12 cellular contexts compared by ENCODE assay signal in genomic region chr6:90351696-90352095, GRCh38. TPM values are rescaled to one million over a fixed set of nuclear protein-coding genes. Genes with fewer than 3 reads are reported as not detected.
DNase-seq lines count a peak whose midpoint lies in the region; ATAC-seq, FAIRE-seq and TF ChIP-seq lines count a peak whose summit lies in the region.
"Had no signal": no experiment of that assay in that cellular context is flagged by ENCODE, and none has a peak within 500 bp of the region (broad histone marks: within the 10 kb centered on the region; RNA-seq: fewer than 3 reads in every experiment).

No MANE protein-coding gene starts in this region.

- peak overlapping the region; percentile 75 for H3K27ac Mint-ChIP-seq in activated B cell treated with CpG ODN at 0.5 μM for 24 hours

- no peak for TF ChIP-seq CTCF in activated B cell treated with CpG ODN at 0.5 μM for 24 hours (IDR thresholded peaks at IDR 0.05)

- DNase-seq in stimulated activated CD4-positive, alpha-beta T cell treated with anti-CD3 and anti-CD28 coated beads, Interleukin-4, amount 100 ng/mL, for 24 hours, result peak; percentile 33
- no peak for DNase-seq in stimulated activated CD4-positive, alpha-beta T cell treated with anti-CD3 and anti-CD28 coated beads, Interleukin-2, amount 100 ng/mL, for 24 hours
- no peak for DNase-seq in activated B cell treated with CpG ODN at 0.5 μM for 24 hours
- DNase-seq in fibroblast of the conjunctiva (ENCODE audit: low read depth), result peak; percentile 50
- DNase-seq in NCI-H524 treated with DMSO at 0.1 percent for 48 hours (lab: John Stamatoyannopoulos, UW), result no peak
- DNase-seq in GM12891 (ENCODE audit: insufficient read length, low spot score), result no peak
- DNase-seq: activated naive CD4-positive, alpha-beta T cell; dorsolateral prefrontal cortex; left colon had no signal

- H3K9me3 Mint-ChIP-seq in activated B cell treated with CpG ODN at 0.5 μM for 24 hours, result no peaks in the 10 kb centered on the region

- peaks cover 3% of the 10 kb centered on the region for H3K36me3 Mint-ChIP-seq in activated B cell treated with CpG ODN at 0.5 μM for 24 hours (ENCODE audit: low read depth)

- no peak for FAIRE-seq in GM12891 (lab: Jason Lieb, UNC)
- FAIRE-seq: G401.6 had no signal

- H3K4me3 Mint-ChIP-seq in activated B cell treated with CpG ODN at 0.5 μM for 24 hours, result no peak overlapping the region

- POLR2A ChIA-PET in activated B cell treated with CpG ODN at 0.5 μM for 24 hours (lab: Charles Lee), result interaction anchor here (0.8 to 1.1 kb wide), 3 partner anchors 35 to 56 kb away, joined by 3 to 4 read pairs (median 3); no protein-coding TSS in a partner anchor

- intact Hi-C loops in activated B cell treated with CpG ODN at 0.5 μM for 24 hours (cut with micrococcal nuclease), result loop anchor here (2.0 kb wide), 1 partner anchor 17 kb away; no protein-coding TSS in a partner anchor

- no peak for TF ChIP-seq POLR2A in GM12891 (IDR thresholded peaks at IDR 0.05; ENCODE audit: low read depth, low read length)

- H3K27me3 Mint-ChIP-seq in activated B cell treated with CpG ODN at 0.5 μM for 24 hours, result no peaks in the 10 kb centered on the region

- peaks cover 44% of the 10 kb centered on the region for H3K4me1 Mint-ChIP-seq in activated B cell treated with CpG ODN at 0.5 μM for 24 hours

- ATAC-seq in activated B cell treated with CpG ODN at 0.5 μM for 24 hours (ENCODE audit: low read depth), result no peak
- no peak for ATAC-seq in GM19328 (IDR thresholded peaks at IDR 0.05; ENCODE audit: unreplicated experiment)
- ATAC-seq in GM18870 (IDR thresholded peaks at IDR 0.05; ENCODE audit: unreplicated experiment), result no peak
- ATAC-seq: left colon had no signal

- CTCF ChIA-PET in activated B cell treated with CpG ODN at 0.5 μM for 24 hours (lab: Charles Lee), result no interaction called here

TF ChIP-seq in GM12891, 5 proteins besides CTCF, POLR2A, EP300 and RAD21:
- TF ChIP-seq POLR2AphosphoS5 (IDR thresholded peaks at IDR 0.05; ENCODE audit: low read depth, low read length) (no peak), SPI1 (IDR thresholded peaks at IDR 0.05; ENCODE audit: low read depth, low read length) (no peak), POU2F2 (IDR thresholded peaks at IDR 0.05; ENCODE audit: low read depth, low read length) (no peak), TAF1 (IDR thresholded peaks at IDR 0.05; ENCODE audit: low read depth, low read length) (no peak), PAX5 (IDR thresholded peaks at IDR 0.05; ENCODE audit: insufficient read depth, low read length, severe bottlenecking) (no peak)

RNA-seq across cellular contexts. Expression of gene BACH2, which starts 55.1 kb away (rescaled TPM):
- 79.6 and 90.4 TPM in 2 replicates for total RNA-seq in activated B cell treated with CpG ODN at 0.5 μM for 24 hours
- 0.01 TPM for polyA plus RNA-seq in GM12891 (2012; ENCODE audit: low read depth, missing spikeins)

Comparison
In these comparisons a context has a peak if more than half of its experiments do, and no peak if none do; other contexts are left out.
1. DNase-seq: peak in stimulated activated CD4-positive, alpha-beta T cell treated with anti-CD3 and anti-CD28 coated beads, Interleukin-4, amount 100 ng/mL, for 24 hours (single experiment) and fibroblast of the conjunctiva (single experiment); none in stimulated activated CD4-positive, alpha-beta T cell treated with anti-CD3 and anti-CD28 coated beads, Interleukin-2, amount 100 ng/mL, for 24 hours (0 of 2), activated B cell treated with CpG ODN at 0.5 μM for 24 hours (single experiment), NCI-H524 treated with DMSO at 0.1 percent for 48 hours (single experiment) and GM12891 (single experiment).